12 cellular contexts compared by ENCODE assay signal in the genomic region with DNA sequence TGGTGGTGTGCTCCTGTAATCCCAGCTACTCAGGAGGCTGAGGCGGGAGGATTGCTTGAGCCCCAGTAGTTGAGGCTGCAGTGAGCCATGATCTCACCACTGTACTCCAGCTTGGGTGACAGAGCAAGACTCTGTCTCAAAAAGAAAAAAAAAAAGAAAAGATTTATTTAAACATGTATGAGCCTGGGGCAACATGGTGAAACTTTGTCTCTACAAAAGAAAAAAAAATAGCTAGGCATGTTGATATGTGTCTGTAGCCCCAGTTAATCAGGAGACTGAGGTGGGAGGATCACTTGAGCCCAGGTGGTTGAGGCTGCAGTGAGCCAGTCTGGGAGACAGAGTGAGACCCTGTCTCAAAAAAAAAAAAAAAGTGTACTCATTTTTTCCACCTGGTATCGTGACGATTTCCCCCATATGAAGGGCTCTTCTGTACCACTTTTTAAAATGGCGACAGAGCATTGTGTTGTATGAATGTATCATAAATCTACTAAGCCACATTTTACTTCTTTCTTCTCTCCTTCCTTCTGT. TPM values are rescaled to one million over a fixed set of nuclear protein-coding genes. Genes with fewer than 3 reads are reported as not detected.
DNase-seq lines count a peak whose midpoint lies in the region; ATAC-seq and TF ChIP-seq lines count a peak whose summit lies in the region.
"Had no signal": no experiment of that assay in that cellular context is flagged by ENCODE, and none has a peak within 500 bp of the region (broad histone marks: within the 10 kb centered on the region; RNA-seq: fewer than 3 reads in every experiment).

No MANE protein-coding gene starts in this region.

- no peak for TF ChIP-seq CTCF in esophagus muscularis mucosa (IDR thresholded peaks at IDR 0.05)

- intact Hi-C loops in esophagus muscularis mucosa (cut with DNase I): no loop called here

- TF ChIP-seq EP300 in esophagus muscularis mucosa (IDR thresholded peaks at IDR 0.05): no peak

- no peaks in the 10 kb centered on the region for H3K27me3 ChIP-seq in esophagus muscularis mucosa
- H3K27me3 ChIP-seq: neutrophil had no signal

- TF ChIP-seq POLR2A in esophagus muscularis mucosa (IDR thresholded peaks at IDR 0.05; ENCODE audit: low read depth): no peak

- H3K36me3 ChIP-seq in esophagus muscularis mucosa: no peaks in the 10 kb centered on the region
- H3K36me3 ChIP-seq: neutrophil had no signal

- no peaks in the 10 kb centered on the region for H3K9me3 ChIP-seq in esophagus muscularis mucosa
- H3K9me3 ChIP-seq: neutrophil had no signal

- H3K4me3 ChIP-seq in esophagus muscularis mucosa: peak overlapping the region in 2 of 4 donors; percentile 10 to 25

- ATAC-seq in stimulated activated naive CD8-positive, alpha-beta T cell treated with anti-CD3 and anti-CD28 coated beads, Interleukin-15, Interleukin-2, amounts not matched to agents 100 U/mL and 50 U/mL, for 24 hours: peak; percentile 60
- no peak for ATAC-seq in HG03196 (IDR thresholded peaks at IDR 0.05; ENCODE audit: unreplicated experiment)

- DNase-seq in NCI-H345 treated with DMSO at 0.1 percent for 48 hours (lab: John Stamatoyannopoulos, UW; ENCODE audit: unreplicated experiment): peak; percentile 45
- no peak for DNase-seq in NCI-H345 (lab: John Stamatoyannopoulos, UW)
- DNase-seq in RPMI8226: peak; percentile 37
- DNase-seq in esophagus muscularis mucosa (ENCODE audit: extremely low spot score): no peak
- DNase-seq in stimulated activated naive CD8-positive, alpha-beta T cell treated with anti-CD3 and anti-CD28 coated beads, Interleukin-15, Interleukin-2, amounts not matched to agents 100 U/mL and 50 U/mL, for 24 hours: no peak
- no peak for DNase-seq in GF-D8 (lab: John Stamatoyannopoulos, UW)
- DNase-seq in dedifferentiated amniotic fluid mesenchymal stem cell (ENCODE audit: extremely low spot score): no peak
- DNase-seq: cortex of kidney had no signal

- peak overlapping the region; percentile 57 to 71 (median 66) for H3K27ac ChIP-seq in esophagus muscularis mucosa (replicated peaks in 1 of 4)
- H3K27ac ChIP-seq: neutrophil had no signal

- 90% methylated on average over 4 of the region's 4 CpGs for WGBS in esophagus muscularis mucosa

- peaks cover 9 to 19% (median 17%) of the 10 kb centered on the region in 4 donors for H3K4me1 ChIP-seq in esophagus muscularis mucosa

RNA-seq across cellular contexts. Expression of gene KCTD14, which starts 16.4 kb away (rescaled TPM):
- 1 to 10 TPM in 3 of 4 donors, under 1 TPM in 1; 0.83 to 2.6 (median 1.3) TPM for total RNA-seq in esophagus muscularis mucosa

RNA-seq across cellular contexts. Expression of gene THRSP, which starts 24.2 kb away (rescaled TPM):
- not detected for total RNA-seq in esophagus muscularis mucosa
- total RNA-seq: HT1080; T-helper 1 cell treated with Interleukin-12 subunit alpha and Interleukin-12 subunit beta and Interleukin-4 antibody, amounts not matched to agents 30 ng/mL and 1 ng/mL, for 36 hours had no signal

RNA-seq across cellular contexts. Expression of gene NDUFC2, which starts 40.2 kb away (rescaled TPM):
- total RNA-seq in esophagus muscularis mucosa: 100 to 1,000 TPM in 2 of 4 donors, 10 to 100 TPM in 2; 65.1 to 116 (median 91.1) TPM

RNA-seq across cellular contexts. Expression of gene INTS4, which starts 45.0 kb away (rescaled TPM):
- total RNA-seq in esophagus muscularis mucosa: 10 to 100 TPM; 13.3 to 34.1 (median 15.2) TPM

Comparison
In these comparisons a context has a peak if more than half of its experiments do, and no peak if none do; other contexts are left out.
1. DNase-seq: peak in NCI-H345 treated with DMSO at 0.1 percent for 48 hours (single experiment) and RPMI8226 (single experiment); none in NCI-H345 (single experiment), esophagus muscularis mucosa (single experiment), stimulated activated naive CD8-positive, alpha-beta T cell treated with anti-CD3 and anti-CD28 coated beads, Interleukin-15, Interleukin-2, amounts not matched to agents 100 U/mL and 50 U/mL, for 24 hours (single experiment), GF-D8 (single experiment) and dedifferentiated amniotic fluid mesenchymal stem cell (single experiment).